Comparison of ENCODE assay signal across 1 cellular context in the genomic region with DNA sequence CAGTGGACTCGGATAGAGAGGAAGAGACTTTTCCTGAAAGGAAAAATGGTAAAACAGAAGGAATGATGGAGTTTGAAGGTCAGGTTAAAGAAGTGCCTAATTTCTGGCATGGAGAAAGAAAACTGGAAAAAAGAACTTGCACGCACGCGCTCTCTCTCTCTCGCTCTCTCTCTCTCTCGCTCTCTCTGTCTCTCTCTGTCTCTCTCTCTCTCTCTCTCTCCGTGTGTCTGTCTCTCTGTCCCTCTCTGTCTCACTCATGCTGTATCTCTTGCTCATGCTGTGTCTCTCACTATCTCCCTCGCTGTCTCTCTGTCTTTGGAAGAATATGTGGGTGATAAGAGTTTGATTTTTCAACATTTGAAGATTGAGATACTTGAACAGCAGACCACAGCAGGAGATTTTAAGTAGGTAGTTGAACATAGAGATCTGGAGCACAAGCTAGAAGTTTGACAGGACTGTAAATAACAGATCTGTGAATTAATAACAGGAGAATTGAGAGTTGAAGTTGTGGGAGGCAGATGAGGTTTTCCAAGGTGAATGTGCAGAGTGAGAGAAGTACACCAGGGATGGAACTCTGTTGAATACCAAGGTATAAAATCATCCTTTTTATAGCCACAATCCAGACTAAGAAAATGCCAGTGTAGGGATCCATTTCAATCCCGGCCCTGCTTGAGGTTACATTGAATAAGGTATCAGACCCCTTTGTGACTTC.
TF ChIP-seq lines count a peak whose summit lies in the region.

No MANE protein-coding gene starts in this region.

TF ChIP-seq in GM12878, 131 proteins besides CTCF, POLR2A, EP300 and RAD21:
- no peak for TF ChIP-seq RELA (IDR thresholded peaks at IDR 0.05; ENCODE audit: borderline replicate concordance, partially characterized antibody)
- TF ChIP-seq, protein P1, sequence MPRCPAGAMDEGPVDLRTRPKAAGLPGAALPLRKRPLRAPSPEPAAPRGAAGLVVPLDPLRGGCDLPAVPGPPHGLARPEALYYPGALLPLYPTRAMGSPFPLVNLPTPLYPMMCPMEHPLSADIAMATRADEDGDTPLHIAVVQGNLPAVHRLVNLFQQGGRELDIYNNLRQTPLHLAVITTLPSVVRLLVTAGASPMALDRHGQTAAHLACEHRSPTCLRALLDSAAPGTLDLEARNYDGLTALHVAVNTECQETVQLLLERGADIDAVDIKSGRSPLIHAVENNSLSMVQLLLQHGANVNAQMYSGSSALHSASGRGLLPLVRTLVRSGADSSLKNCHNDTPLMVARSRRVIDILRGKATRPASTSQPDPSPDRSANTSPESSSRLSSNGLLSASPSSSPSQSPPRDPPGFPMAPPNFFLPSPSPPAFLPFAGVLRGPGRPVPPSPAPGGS (IDR thresholded peaks at IDR 0.05; ENCODE audit: borderline replicate concordance, insufficient read depth, low read depth, low read length, poor library complexity, severe bottlenecking): peak; percentile 23
TF ChIP-seq in GM12878: peak in this region for 1.
